1 cellular context compared by ENCODE assay signal in the genomic region with DNA sequence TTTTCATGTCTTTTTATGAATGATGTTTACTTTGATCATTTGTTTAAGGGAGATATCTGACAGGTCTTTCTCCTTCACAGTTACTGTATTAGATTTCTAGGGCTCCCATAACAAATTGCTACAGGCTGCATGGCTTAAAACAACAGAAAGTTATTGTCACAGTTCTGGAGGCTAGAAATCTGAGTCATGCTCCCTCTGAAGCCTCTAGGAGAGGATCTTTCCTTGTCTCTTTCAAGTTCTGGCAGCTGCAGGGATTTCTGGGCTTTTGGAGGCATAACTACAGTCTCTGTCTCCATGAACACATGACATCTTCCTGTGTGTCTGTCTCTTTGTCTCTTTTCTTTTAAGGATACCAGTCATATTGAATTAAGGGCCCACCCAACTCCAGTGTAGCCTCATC.
TF ChIP-seq lines count a peak whose summit lies in the region.

No MANE protein-coding gene starts in this region.

TF ChIP-seq in H1, 55 proteins besides CTCF, POLR2A, EP300 and RAD21:
- TF ChIP-seq KDM4A (IDR thresholded peaks at IDR 0.05; ENCODE audit: low read depth, low read length, severe bottlenecking) (no peak), SIX5 (IDR thresholded peaks at IDR 0.05; ENCODE audit: low read depth, low read length) (no peak), FOSL1 (IDR thresholded peaks at IDR 0.05; ENCODE audit: insufficient read depth, low read depth, low read length) (no peak), TEAD4 (IDR thresholded peaks at IDR 0.05; ENCODE audit: low read depth, low read length) (no peak), SRF (IDR thresholded peaks at IDR 0.05; ENCODE audit: low read depth, low read length) (no peak), YY1 (IDR thresholded peaks at IDR 0.05; ENCODE audit: low read depth, low read length) (no peak), CTBP2 (IDR thresholded peaks at IDR 0.05; ENCODE audit: borderline replicate concordance, insufficient read depth, insufficient read length, low read length) (no peak), BACH1 (IDR thresholded peaks at IDR 0.05; ENCODE audit: low read length) (no peak), ASH2L (IDR thresholded peaks at IDR 0.05; ENCODE audit: low read length) (no peak), RXRA (IDR thresholded peaks at IDR 0.05; ENCODE audit: insufficient read depth, low read depth, low read length) (no peak), GABPA (IDR thresholded peaks at IDR 0.05; ENCODE audit: borderline replicate concordance, insufficient read depth, low read length) (no peak), CHD2 (IDR thresholded peaks at IDR 0.05; ENCODE audit: low read length) (no peak), SP4 (IDR thresholded peaks at IDR 0.05; ENCODE audit: low read length) (no peak), SAP30 (IDR thresholded peaks at IDR 0.05; ENCODE audit: insufficient read depth, insufficient replicate concordance, low read length) (no peak), TBP (IDR thresholded peaks at IDR 0.05; ENCODE audit: low read depth, low read length) (no peak), CBX8 (IDR thresholded peaks at IDR 0.05; ENCODE audit: borderline replicate concordance, low read depth, low read length) (no peak), SIN3A (conservative IDR thresholded peaks at IDR 0.05 in 1 of 2, IDR thresholded peaks at IDR 0.05 in 1 of 2; ENCODE audit: low read depth in 1 of 2, low read length in 2 of 2) (no peak), RNF2 (IDR thresholded peaks at IDR 0.05; ENCODE audit: borderline replicate concordance, low read depth, low read length, missing control alignments, poor library complexity, severe bottlenecking) (no peak)
